ENCODE assay signal across 1 cellular context in the genomic region with DNA sequence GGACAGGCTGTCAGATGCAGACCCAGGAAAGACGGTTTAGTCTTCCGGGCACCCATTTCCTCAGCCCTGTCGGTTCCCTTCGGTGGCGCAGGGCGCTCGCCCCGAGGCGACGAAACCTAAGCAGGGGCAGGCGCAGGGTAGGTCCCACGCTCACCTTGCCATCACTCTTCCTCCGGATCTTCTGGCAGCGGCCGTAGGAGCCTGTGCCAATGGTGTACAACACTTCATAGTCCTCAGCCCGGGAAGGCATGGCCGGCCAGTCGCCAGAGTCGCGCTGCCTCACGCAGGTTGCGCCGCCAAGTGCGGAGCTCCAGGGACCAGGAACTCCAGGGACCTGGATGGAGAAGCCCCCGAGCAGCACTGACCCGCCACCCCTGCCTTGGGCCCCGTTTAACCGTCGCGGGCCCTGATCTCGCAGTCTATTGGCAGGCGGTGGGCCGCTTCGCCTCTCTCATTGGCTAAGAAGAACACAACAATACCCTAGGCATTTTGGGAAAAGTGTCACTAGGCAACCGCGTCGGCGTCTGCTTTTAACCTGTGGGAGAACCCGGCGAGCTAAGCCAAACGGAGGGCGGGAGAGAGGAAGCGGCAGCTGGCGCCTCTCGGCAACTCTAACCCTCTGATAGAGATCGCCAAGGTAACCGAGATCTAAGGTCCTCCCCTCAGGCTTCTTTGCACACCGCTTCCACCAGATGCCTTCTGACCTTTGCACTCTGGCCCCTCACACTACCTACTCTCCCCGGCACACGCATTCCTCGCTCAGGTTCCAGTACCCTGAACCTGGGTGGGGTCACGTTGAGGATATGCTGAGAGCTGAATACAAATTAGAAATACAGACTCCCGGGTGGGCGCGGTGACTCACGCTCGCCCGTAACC.
TF ChIP-seq lines count a peak whose summit lies in the region.

NEK2 (minus strand) TSS at position 392 of the 876 bp plus-strand sequence; CDS start at position 250, 142 bp downstream.

TF ChIP-seq in K562, 482 proteins besides CTCF, POLR2A, EP300 and RAD21 (continued from another document and continues in another):
- TF ChIP-seq ZNF655 (CRISPR knock-in tag; IDR thresholded peaks at IDR 0.05) (no peak), MCM2 (IDR thresholded peaks at IDR 0.05; ENCODE audit: low read depth) (no peak), TBL1XR1 (IDR thresholded peaks at IDR 0.05; ENCODE audit: low read length in 2 of 2) (peak in 1 of 2 experiments; percentile 48; a peak in 2 of 4 replicates), MXD1 (CRISPR knock-in tag; IDR thresholded peaks at IDR 0.05; ENCODE audit: borderline replicate concordance, poor library complexity, severe bottlenecking) (peak; percentile 30), UBTF (IDR thresholded peaks at IDR 0.05; ENCODE audit: borderline replicate concordance in 1 of 2, low read depth in 2 of 2, low read length in 2 of 2) (no peak), SNIP1 (IDR thresholded peaks at IDR 0.05; ENCODE audit: low read depth) (no peak), SNRNP70 (optimal IDR thresholded peaks at IDR 0.05; ENCODE audit: low read depth, low read length) (no peak), ARID4B (CRISPR knock-in tag; IDR thresholded peaks at IDR 0.05) (peak; percentile 100), RBM34 (IDR thresholded peaks at IDR 0.05; ENCODE audit: borderline replicate concordance, insufficient read depth, low read length) (no peak), PURB (CRISPR knock-in tag; IDR thresholded peaks at IDR 0.05; ENCODE audit: low read depth) (no peak), ZBTB1 (CRISPR knock-in tag; IDR thresholded peaks at IDR 0.05; ENCODE audit: borderline replicate concordance, low read depth) (peak; percentile 3; the same call in 1 of the 2 replicates), HLTF (IDR thresholded peaks at IDR 0.05) (no peak), TCF7L2 (IDR thresholded peaks at IDR 0.05; ENCODE audit: low read depth, low read length) (no peak), POLR2AphosphoS2 (IDR thresholded peaks at IDR 0.05; ENCODE audit: low read length) (no peak), RUNX1 (IDR thresholded peaks at IDR 0.05; ENCODE audit: low read depth) (0 out of 2 replicates have a peak, but pooled peaks have one; percentile 21), POLR2G (IDR thresholded peaks at IDR 0.05; ENCODE audit: low read depth, low read length) (peak; percentile 96), ZNF785 (CRISPR knock-in tag; IDR thresholded peaks at IDR 0.05) (no peak), FIP1L1 (IDR thresholded peaks at IDR 0.05; ENCODE audit: low read depth, low read length, poor library complexity, severe bottlenecking) (no peak), SREBF1 (IDR thresholded peaks at IDR 0.05; ENCODE audit: borderline replicate concordance, low read depth, low read length) (no peak), ZNF24 (IDR thresholded peaks at IDR 0.05) (0 out of 2 replicates have a peak, but pooled peaks have one; percentile 20), ZNF253 (CRISPR knock-in tag; conservative IDR thresholded peaks at IDR 0.05) (no peak), CBFA2T2 (conservative IDR thresholded peaks at IDR 0.05) (peak; percentile 40), NR3C1 (CRISPR knock-in tag; IDR thresholded peaks at IDR 0.05) (no peak), ZSCAN29 (IDR thresholded peaks at IDR 0.05) (no peak), ZFP30 (CRISPR knock-in tag; IDR thresholded peaks at IDR 0.05; ENCODE audit: borderline replicate concordance) (no peak), KHSRP (IDR thresholded peaks at IDR 0.05) (no peak), TAF9B (IDR thresholded peaks at IDR 0.05; ENCODE audit: partially characterized antibody) (peak; percentile 40), PCBP2 (IDR thresholded peaks at IDR 0.05; ENCODE audit: low read depth, low read length, poor library complexity, severe bottlenecking) (no peak), FOXK2 (conservative IDR thresholded peaks at IDR 0.05 in 1 of 2, IDR thresholded peaks at IDR 0.05 in 1 of 2; ENCODE audit: low read depth in 2 of 2) (peak; percentile 89 to 90), ZNF197 (CRISPR knock-in tag; IDR thresholded peaks at IDR 0.05; ENCODE audit: low read depth) (no peak), ZNF165 (CRISPR knock-in tag; IDR thresholded peaks at IDR 0.05; ENCODE audit: borderline replicate concordance) (no peak), FOXJ3 (CRISPR knock-in tag; IDR thresholded peaks at IDR 0.05) (no peak), ESRRA (IDR thresholded peaks at IDR 0.05; ENCODE audit: borderline replicate concordance, low read depth) (peak; percentile 71; the same call in 1 of the 2 replicates), TEAD4 (IDR thresholded peaks at IDR 0.05; ENCODE audit: low read length) (peak; percentile 21; the same call in 1 of the 2 replicates), TEAD4 (CRISPR knock-in tag; IDR thresholded peaks at IDR 0.05; ENCODE audit: borderline replicate concordance) (no peak), RFX1 (IDR thresholded peaks at IDR 0.05) (peak; percentile 99), TFAM (CRISPR knock-in tag; conservative IDR thresholded peaks at IDR 0.05) (no peak), SMARCB1 (IDR thresholded peaks at IDR 0.05; ENCODE audit: insufficient read length, low read depth) (no peak), DACH1 (IDR thresholded peaks at IDR 0.05; ENCODE audit: partially characterized antibody) (peak; percentile 59), CHD2 (IDR thresholded peaks at IDR 0.05; ENCODE audit: low read depth, low read length) (no peak; the same call in none of the 2 replicates), MITF (IDR thresholded peaks at IDR 0.05) (peak; percentile 61; the same call in 1 of the 2 replicates), MCM5 (IDR thresholded peaks at IDR 0.05; ENCODE audit: low read depth) (no peak), GTF2E2 (tag; IDR thresholded peaks at IDR 0.05) (no peak), ZNF41 (CRISPR knock-in tag; conservative IDR thresholded peaks at IDR 0.05) (no peak), MBD2 (IDR thresholded peaks at IDR 0.05; ENCODE audit: borderline replicate concordance, low read depth) (peak; percentile 61; the same call in 1 of the 2 replicates), ZNF436 (CRISPR knock-in tag; IDR thresholded peaks at IDR 0.05) (no peak)
- TF ChIP-seq, protein P1, sequence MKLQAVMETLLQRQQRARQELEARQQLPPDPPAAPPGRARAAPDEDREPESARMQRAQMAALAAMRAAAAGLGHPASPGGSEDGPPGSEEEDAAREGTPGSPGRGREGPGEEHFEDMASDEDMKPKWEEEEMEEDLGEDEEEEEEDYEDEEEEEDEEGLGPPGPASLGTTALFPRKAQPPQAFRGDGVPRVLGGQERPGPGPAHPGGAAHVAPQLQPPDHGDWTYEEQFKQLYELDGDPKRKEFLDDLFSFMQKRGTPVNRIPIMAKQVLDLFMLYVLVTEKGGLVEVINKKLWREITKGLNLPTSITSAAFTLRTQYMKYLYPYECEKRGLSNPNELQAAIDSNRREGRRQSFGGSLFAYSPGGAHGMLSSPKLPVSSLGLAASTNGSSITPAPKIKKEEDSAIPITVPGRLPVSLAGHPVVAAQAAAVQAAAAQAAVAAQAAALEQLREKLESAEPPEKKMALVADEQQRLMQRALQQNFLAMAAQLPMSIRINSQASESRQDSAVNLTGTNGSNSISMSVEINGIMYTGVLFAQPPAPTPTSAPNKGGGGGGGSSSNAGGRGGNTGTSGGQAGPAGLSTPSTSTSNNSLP (IDR thresholded peaks at IDR 0.05; ENCODE audit: borderline replicate concordance, low read depth, low read length): no peak
- TF ChIP-seq, protein P2, sequence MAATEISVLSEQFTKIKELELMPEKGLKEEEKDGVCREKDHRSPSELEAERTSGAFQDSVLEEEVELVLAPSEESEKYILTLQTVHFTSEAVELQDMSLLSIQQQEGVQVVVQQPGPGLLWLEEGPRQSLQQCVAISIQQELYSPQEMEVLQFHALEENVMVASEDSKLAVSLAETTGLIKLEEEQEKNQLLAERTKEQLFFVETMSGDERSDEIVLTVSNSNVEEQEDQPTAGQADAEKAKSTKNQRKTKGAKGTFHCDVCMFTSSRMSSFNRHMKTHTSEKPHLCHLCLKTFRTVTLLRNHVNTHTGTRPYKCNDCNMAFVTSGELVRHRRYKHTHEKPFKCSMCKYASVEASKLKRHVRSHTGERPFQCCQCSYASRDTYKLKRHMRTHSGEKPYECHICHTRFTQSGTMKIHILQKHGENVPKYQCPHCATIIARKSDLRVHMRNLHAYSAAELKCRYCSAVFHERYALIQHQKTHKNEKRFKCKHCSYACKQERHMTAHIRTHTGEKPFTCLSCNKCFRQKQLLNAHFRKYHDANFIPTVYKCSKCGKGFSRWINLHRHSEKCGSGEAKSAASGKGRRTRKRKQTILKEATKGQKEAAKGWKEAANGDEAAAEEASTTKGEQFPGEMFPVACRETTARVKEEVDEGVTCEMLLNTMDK (IDR thresholded peaks at IDR 0.05; ENCODE audit: borderline replicate concordance, insufficient read depth, low read depth, low read length, poor library complexity, severe bottlenecking): no peak
- TF ChIP-seq, protein P3, sequence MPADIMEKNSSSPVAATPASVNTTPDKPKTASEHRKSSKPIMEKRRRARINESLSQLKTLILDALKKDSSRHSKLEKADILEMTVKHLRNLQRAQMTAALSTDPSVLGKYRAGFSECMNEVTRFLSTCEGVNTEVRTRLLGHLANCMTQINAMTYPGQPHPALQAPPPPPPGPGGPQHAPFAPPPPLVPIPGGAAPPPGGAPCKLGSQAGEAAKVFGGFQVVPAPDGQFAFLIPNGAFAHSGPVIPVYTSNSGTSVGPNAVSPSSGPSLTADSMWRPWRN (IDR thresholded peaks at IDR 0.05; ENCODE audit: low read depth): peak; percentile 94
